1 cellular context compared by ENCODE assay signal in the genomic region with DNA sequence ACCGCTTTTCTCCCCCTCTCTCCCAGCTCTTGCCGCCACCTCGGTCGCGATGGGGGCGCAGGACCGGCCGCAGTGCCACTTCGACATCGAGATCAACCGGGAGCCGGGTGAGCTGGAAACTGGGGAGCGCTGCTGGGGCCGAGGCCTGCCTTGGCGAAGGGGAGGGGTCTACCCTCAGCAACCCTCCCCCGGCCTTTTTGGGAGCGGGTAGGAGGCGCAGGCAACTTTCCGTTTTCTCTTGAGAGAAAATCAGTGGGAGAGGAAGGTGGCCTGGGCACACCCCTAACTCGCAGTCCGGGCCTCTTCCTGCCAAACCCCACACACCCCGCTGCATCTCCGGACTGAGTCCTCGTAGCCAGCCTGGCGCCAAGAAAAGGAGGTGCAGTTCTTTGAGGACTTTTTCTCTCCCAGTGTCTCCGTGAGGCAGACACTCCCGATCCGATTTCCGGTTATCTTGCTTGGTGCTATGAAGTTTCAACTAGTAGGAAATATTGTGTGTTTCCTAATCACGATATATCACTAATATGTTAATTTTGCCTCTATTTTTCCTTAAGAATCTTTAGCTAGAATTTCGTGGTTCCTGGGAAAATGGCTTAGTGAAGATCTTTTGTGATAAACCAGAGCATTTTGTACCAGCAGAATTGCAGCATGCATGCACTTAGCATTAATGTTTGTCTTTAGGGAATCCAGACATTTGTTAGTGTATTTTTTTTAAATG.
A peak's percentile ranks its signal among the peaks of the same experiment; 100 is the strongest.
TF ChIP-seq lines count a peak whose summit lies in the region.

No MANE protein-coding gene starts in this region.

TF ChIP-seq in K562, 482 proteins besides CTCF, POLR2A, EP300 and RAD21 (continues in another document):
- TF ChIP-seq LEF1 (IDR thresholded peaks at IDR 0.05) (no peak; the same call in 1 of the 2 replicates), FOXJ2 (tag; IDR thresholded peaks at IDR 0.05) (no peak), MXI1 (IDR thresholded peaks at IDR 0.05; ENCODE audit: low read depth, low read length) (0 out of 2 replicates have a peak, but pooled peaks have one; percentile 13), RCOR1 (IDR thresholded peaks at IDR 0.05; ENCODE audit: borderline replicate concordance in 1 of 2, low read depth in 2 of 2, low read length in 2 of 2) (peak in 1 of 2 experiments; percentile 21; a peak in 1 of 4 replicates), ESRRB (CRISPR knock-in tag; IDR thresholded peaks at IDR 0.05; ENCODE audit: borderline replicate concordance) (no peak), HES1 (IDR thresholded peaks at IDR 0.05; ENCODE audit: low read depth) (no peak), FOXK2 (conservative IDR thresholded peaks at IDR 0.05 in 1 of 2, IDR thresholded peaks at IDR 0.05 in 1 of 2; ENCODE audit: low read depth in 2 of 2) (no peak), ZNF584 (CRISPR knock-in tag; IDR thresholded peaks at IDR 0.05; ENCODE audit: low read depth) (no peak), ELK1 (CRISPR knock-in tag; IDR thresholded peaks at IDR 0.05) (no peak), KAT7 (CRISPR knock-in tag; IDR thresholded peaks at IDR 0.05; ENCODE audit: borderline replicate concordance) (peak; percentile 97; the same call in 1 of the 2 replicates), SP1 (CRISPR knock-in tag; IDR thresholded peaks at IDR 0.05) (no peak), HDAC1 (IDR thresholded peaks at IDR 0.05) (peak in 1 of 2 experiments; percentile 56; a peak in 1 of 4 replicates), ZNF408 (CRISPR knock-in tag; IDR thresholded peaks at IDR 0.05; ENCODE audit: low read depth) (no peak), ZNF121 (CRISPR knock-in tag; conservative IDR thresholded peaks at IDR 0.05) (no peak), KDM5B (IDR thresholded peaks at IDR 0.05; ENCODE audit: insufficient replicate concordance, low read depth, low read length) (peak; percentile 81), TCFL5 (CRISPR knock-in tag; conservative IDR thresholded peaks at IDR 0.05) (no peak), GTF2F1 (IDR thresholded peaks at IDR 0.05; ENCODE audit: low read depth, low read length) (no peak), RUNX1 (IDR thresholded peaks at IDR 0.05; ENCODE audit: low read depth) (no peak), GABPA (tag; conservative IDR thresholded peaks at IDR 0.05; ENCODE audit: low read depth) (peak; percentile 56; the same call in 1 of the 2 replicates), PHF8 (IDR thresholded peaks at IDR 0.05; ENCODE audit: borderline replicate concordance, low read length) (peak; percentile 68), SLC30A9 (CRISPR knock-in tag; IDR thresholded peaks at IDR 0.05) (no peak), RAD51 (IDR thresholded peaks at IDR 0.05; ENCODE audit: borderline replicate concordance, low read depth) (0 out of 2 replicates have a peak, but pooled peaks have one; percentile 21), TAF1 (IDR thresholded peaks at IDR 0.05; ENCODE audit: control insufficient read depth, extremely low read depth, insufficient read depth, low read length, severe bottlenecking) (peak; percentile 47), XRCC5 (IDR thresholded peaks at IDR 0.05; ENCODE audit: low read depth, low read length) (0 out of 2 replicates have a peak, but pooled peaks have one; percentile 26), ZNF395 (CRISPR knock-in tag; IDR thresholded peaks at IDR 0.05) (peak; percentile 77; the same call in 1 of the 2 replicates), ELF1 (tag; IDR thresholded peaks at IDR 0.05) (peak; percentile 40; the same call in 1 of the 2 replicates), STAT6 (CRISPR knock-in tag; IDR thresholded peaks at IDR 0.05) (no peak), FOXA3 (CRISPR knock-in tag; conservative IDR thresholded peaks at IDR 0.05 in 1 of 2, IDR thresholded peaks at IDR 0.05 in 1 of 2) (no peak), BRD9 (IDR thresholded peaks at IDR 0.05; ENCODE audit: low read depth, partially characterized antibody) (peak; percentile 59), TGIF2 (CRISPR knock-in tag; IDR thresholded peaks at IDR 0.05) (peak; percentile 32; the same call in 1 of the 2 replicates), MIER1 (IDR thresholded peaks at IDR 0.05; ENCODE audit: low read depth) (no peak), TBP (optimal IDR thresholded peaks at IDR 0.05; ENCODE audit: low read depth, low read length) (no peak)
- TF ChIP-seq, protein P1, sequence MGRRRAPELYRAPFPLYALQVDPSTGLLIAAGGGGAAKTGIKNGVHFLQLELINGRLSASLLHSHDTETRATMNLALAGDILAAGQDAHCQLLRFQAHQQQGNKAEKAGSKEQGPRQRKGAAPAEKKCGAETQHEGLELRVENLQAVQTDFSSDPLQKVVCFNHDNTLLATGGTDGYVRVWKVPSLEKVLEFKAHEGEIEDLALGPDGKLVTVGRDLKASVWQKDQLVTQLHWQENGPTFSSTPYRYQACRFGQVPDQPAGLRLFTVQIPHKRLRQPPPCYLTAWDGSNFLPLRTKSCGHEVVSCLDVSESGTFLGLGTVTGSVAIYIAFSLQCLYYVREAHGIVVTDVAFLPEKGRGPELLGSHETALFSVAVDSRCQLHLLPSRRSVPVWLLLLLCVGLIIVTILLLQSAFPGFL (CRISPR knock-in tag; IDR thresholded peaks at IDR 0.05): 0 out of 2 replicates have a peak, but pooled peaks have one; percentile 53
- TF ChIP-seq, protein P2, sequence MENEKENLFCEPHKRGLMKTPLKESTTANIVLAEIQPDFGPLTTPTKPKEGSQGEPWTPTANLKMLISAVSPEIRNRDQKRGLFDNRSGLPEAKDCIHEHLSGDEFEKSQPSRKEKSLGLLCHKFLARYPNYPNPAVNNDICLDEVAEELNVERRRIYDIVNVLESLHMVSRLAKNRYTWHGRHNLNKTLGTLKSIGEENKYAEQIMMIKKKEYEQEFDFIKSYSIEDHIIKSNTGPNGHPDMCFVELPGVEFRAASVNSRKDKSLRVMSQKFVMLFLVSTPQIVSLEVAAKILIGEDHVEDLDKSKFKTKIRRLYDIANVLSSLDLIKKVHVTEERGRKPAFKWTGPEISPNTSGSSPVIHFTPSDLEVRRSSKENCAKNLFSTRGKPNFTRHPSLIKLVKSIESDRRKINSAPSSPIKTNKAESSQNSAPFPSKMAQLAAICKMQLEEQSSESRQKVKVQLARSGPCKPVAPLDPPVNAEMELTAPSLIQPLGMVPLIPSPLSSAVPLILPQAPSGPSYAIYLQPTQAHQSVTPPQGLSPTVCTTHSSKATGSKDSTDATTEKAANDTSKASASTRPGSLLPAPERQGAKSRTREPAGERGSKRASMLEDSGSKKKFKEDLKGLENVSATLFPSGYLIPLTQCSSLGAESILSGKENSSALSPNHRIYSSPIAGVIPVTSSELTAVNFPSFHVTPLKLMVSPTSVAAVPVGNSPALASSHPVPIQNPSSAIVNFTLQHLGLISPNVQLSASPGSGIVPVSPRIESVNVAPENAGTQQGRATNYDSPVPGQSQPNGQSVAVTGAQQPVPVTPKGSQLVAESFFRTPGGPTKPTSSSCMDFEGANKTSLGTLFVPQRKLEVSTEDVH (IDR thresholded peaks at IDR 0.05; ENCODE audit: low read depth, partially characterized antibody): peak; percentile 35
- TF ChIP-seq, protein P3, sequence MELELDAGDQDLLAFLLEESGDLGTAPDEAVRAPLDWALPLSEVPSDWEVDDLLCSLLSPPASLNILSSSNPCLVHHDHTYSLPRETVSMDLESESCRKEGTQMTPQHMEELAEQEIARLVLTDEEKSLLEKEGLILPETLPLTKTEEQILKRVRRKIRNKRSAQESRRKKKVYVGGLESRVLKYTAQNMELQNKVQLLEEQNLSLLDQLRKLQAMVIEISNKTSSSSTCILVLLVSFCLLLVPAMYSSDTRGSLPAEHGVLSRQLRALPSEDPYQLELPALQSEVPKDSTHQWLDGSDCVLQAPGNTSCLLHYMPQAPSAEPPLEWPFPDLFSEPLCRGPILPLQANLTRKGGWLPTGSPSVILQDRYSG (tag; conservative IDR thresholded peaks at IDR 0.05; ENCODE audit: low read depth): no peak
- TF ChIP-seq, protein P4, sequence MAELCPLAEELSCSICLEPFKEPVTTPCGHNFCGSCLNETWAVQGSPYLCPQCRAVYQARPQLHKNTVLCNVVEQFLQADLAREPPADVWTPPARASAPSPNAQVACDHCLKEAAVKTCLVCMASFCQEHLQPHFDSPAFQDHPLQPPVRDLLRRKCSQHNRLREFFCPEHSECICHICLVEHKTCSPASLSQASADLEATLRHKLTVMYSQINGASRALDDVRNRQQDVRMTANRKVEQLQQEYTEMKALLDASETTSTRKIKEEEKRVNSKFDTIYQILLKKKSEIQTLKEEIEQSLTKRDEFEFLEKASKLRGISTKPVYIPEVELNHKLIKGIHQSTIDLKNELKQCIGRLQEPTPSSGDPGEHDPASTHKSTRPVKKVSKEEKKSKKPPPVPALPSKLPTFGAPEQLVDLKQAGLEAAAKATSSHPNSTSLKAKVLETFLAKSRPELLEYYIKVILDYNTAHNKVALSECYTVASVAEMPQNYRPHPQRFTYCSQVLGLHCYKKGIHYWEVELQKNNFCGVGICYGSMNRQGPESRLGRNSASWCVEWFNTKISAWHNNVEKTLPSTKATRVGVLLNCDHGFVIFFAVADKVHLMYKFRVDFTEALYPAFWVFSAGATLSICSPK (IDR thresholded peaks at IDR 0.05; ENCODE audit: borderline replicate concordance): 0 out of 2 replicates have a peak, but pooled peaks have one; percentile 18
